In genomic region chr11:32297629-32298028, GRCh38 we compare ENCODE assay signal across 9 cellular contexts.
DNase-seq lines count a peak whose midpoint lies in the region; ATAC-seq and TF ChIP-seq lines count a peak whose summit lies in the region.
"Had no signal": no experiment of that assay in that cellular context is flagged by ENCODE, and none has a peak within 500 bp of the region (broad histone marks: within the 10 kb centered on the region; RNA-seq: fewer than 3 reads in every experiment).

No MANE protein-coding gene starts in this region.

- no peak overlapping the region for H3K4me3 ChIP-seq in LNCaP clone FGC (ENCODE audit: low read depth, low read length)
- no peak overlapping the region for H3K4me3 ChIP-seq in body of pancreas

- no peak for TF ChIP-seq POLR2A in body of pancreas (IDR thresholded peaks at IDR 0.05)

- intact Hi-C loops in body of pancreas (cut with DNase I) = no loop called here
- intact Hi-C loops in left colon (cut with DNase I, micrococcal nuclease) = no loop called here

- peak; percentile 41; the same call in 1 of the 2 replicates for TF ChIP-seq CTCF in LNCaP clone FGC (IDR thresholded peaks at IDR 0.05; ENCODE audit: control insufficient read depth, extremely low read depth, insufficient read depth)
- peak in 1 of 7 experiments; percentile 5 for TF ChIP-seq CTCF in body of pancreas (IDR thresholded peaks at IDR 0.05)

- no peaks in the 10 kb centered on the region for H3K4me1 ChIP-seq in body of pancreas

- no peaks in the 10 kb centered on the region for H3K9me3 ChIP-seq in body of pancreas

- H3K36me3 ChIP-seq in body of pancreas (replicated peaks in 1 of 2; ENCODE audit: insufficient read depth in 1 of 2, low read depth in 2 of 2) = no peaks in the 10 kb centered on the region

- no peak overlapping the region for H3K27ac ChIP-seq in body of pancreas

- H3K27me3 ChIP-seq in body of pancreas = no peaks in the 10 kb centered on the region

- ATAC-seq in SK-N-SH treated with all-trans-retinoic acid at 6 μM for 48 hours (peak; percentile 86), HG02678 (IDR thresholded peaks at IDR 0.05; ENCODE audit: unreplicated experiment) (no peak), body of pancreas (no peak), GM19463 (IDR thresholded peaks at IDR 0.05; ENCODE audit: unreplicated experiment) (no peak), left colon (no peak)

- WGBS in body of pancreas, 2 donors = 41% methylated on average over 4 of the region's 4 CpGs

- DNase-seq in GM03348 (ENCODE audit: low spot score) = peak; percentile 72
- no peak for DNase-seq in LNCaP clone FGC (ENCODE audit: low read depth)
- DNase-seq in iris pigment epithelial cell (ENCODE audit: low read depth) = peak; percentile 72
- DNase-seq in body of pancreas = no peak
- DNase-seq in left colon = no peak
- DNase-seq: naive B cell had no signal

TF ChIP-seq in SK-N-SH treated with all-trans-retinoic acid at 6 μM for 48 hours, 23 proteins besides CTCF, POLR2A, EP300 and RAD21:
- TF ChIP-seq PPARA (CRISPR knock-in tag; IDR thresholded peaks at IDR 0.05; ENCODE audit: borderline replicate concordance) (no peak), ISL1 (CRISPR knock-in tag; IDR thresholded peaks at IDR 0.05) (peak; percentile 10; the same call in 1 of the 2 replicates), POU6F1 (CRISPR knock-in tag; IDR thresholded peaks at IDR 0.05; ENCODE audit: borderline replicate concordance, low read depth) (no peak), ZNF70 (CRISPR knock-in tag; IDR thresholded peaks at IDR 0.05) (no peak)

Comparison
In these comparisons a context has a peak if more than half of its experiments do, and no peak if none do; other contexts are left out.
1. DNase-seq: peak in GM03348 (single experiment) and iris pigment epithelial cell (single experiment); none in LNCaP clone FGC (single experiment), body of pancreas (0 of 4) and left colon (0 of 2).